In the genomic region with DNA sequence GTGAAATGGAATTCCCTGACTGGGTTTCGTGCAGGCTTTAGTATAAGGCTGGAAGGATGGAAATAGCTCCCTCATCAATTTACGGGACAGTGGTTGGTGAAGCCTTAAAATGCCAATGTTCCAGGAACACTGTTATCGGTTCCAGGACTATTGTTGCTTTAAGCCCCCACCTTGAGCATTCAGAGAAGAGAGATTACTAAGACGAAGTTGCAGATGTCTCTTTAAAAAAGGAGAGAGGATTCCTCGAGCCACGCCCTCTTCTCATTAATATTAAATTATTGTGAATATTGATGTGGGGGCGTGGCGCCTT, we compare ENCODE assay signal across 8 cellular contexts. TPM values are rescaled to one million over a fixed set of nuclear protein-coding genes. Genes with fewer than 3 reads are reported as not detected.
A peak's percentile ranks its signal among the peaks of the same experiment; 100 is the strongest.
DNase-seq lines count a peak whose midpoint lies in the region; ATAC-seq and TF ChIP-seq lines count a peak whose summit lies in the region.

No MANE protein-coding gene starts in this region.

- peaks cover 0 to 64% (median 5%) of the 10 kb centered on the region in 4 donors for H3K4me1 ChIP-seq in Peyer's patch
- peaks cover 66% of the 10 kb centered on the region for H3K4me1 ChIP-seq in skeletal muscle satellite cell (ENCODE audit: control insufficient read depth, insufficient read depth, low read length)

- TF ChIP-seq CTCF in GM13977 (IDR thresholded peaks at IDR 0.05; ENCODE audit: extremely low read depth, insufficient read depth, missing control alignments) (no peak), Peyer's patch (IDR thresholded peaks at IDR 0.05) (no peak), fibroblast of villous mesenchyme (IDR thresholded peaks at IDR 0.05; ENCODE audit: insufficient read depth, low read depth, low read length) (no peak)

- H3K36me3 ChIP-seq in Peyer's patch (no peaks in the 10 kb centered on the region), skeletal muscle satellite cell (ENCODE audit: insufficient read depth, low read length) (peaks cover 7% of the 10 kb centered on the region)

- H3K4me3 ChIP-seq in Peyer's patch, result peak overlapping the region; percentile 34 to 77 (median 60)
- H3K4me3 ChIP-seq in fibroblast of villous mesenchyme (ENCODE audit: low read depth, low read length), result peak overlapping the region; percentile 99
- H3K4me3 ChIP-seq in skeletal muscle satellite cell (ENCODE audit: low read length), result peak overlapping the region; percentile 87

- ATAC-seq in GM18909 (IDR thresholded peaks at IDR 0.05; ENCODE audit: poor library complexity, unreplicated experiment), result no peak
- ATAC-seq in HG03442 (IDR thresholded peaks at IDR 0.05; ENCODE audit: unreplicated experiment), result no peak

- no peak for TF ChIP-seq POLR2A in Peyer's patch (IDR thresholded peaks at IDR 0.05)

- intact Hi-C loops in posterior vena cava (cut with DNase I), result loop anchor here in 1 of 2 donors (5.0 kb wide), 1 partner anchor 35 kb away; no protein-coding TSS in a partner anchor

- DNase-seq in GM13977 (ENCODE audit: low spot score) (peak; percentile 79), Peyer's patch (peak in 1 of 3 donors; percentile 20), fibroblast of villous mesenchyme (ENCODE audit: low read depth) (peak; percentile 82), GM19238 (ENCODE audit: insufficient read length, low spot score) (no peak), posterior vena cava (ENCODE audit: low spot score) (no peak)

- H3K9me3 ChIP-seq in Peyer's patch (no peaks in the 10 kb centered on the region), skeletal muscle satellite cell (replicated peaks; ENCODE audit: low read length) (no peaks in the 10 kb centered on the region)

- peak overlapping the region; percentile 46 to 84 (median 75) for H3K27ac ChIP-seq in Peyer's patch

- H3K9ac ChIP-seq in skeletal muscle satellite cell (ENCODE audit: low read depth, low read length), result peak overlapping the region; percentile 89

- peak overlapping the region; percentile 90 for H3K4me2 ChIP-seq in skeletal muscle satellite cell (ENCODE audit: low read length)

- in situ Hi-C loops in GM13977 (cut with MboI; ENCODE audit: low pct_unique_long_range_greater_than_20kb, low sequenced_read_pairs, unreplicated experiment), result no loop called here

- H3K27me3 ChIP-seq in Peyer's patch (peaks cover 0 to 4% of the 10 kb centered on the region in 2 donors), skeletal muscle satellite cell (ENCODE audit: control insufficient read depth, insufficient read depth, low read length) (no peaks in the 10 kb centered on the region)

RNA-seq across cellular contexts. Expression of a gene that starts 0.2 kb away (rescaled TPM):
- total RNA-seq in Peyer's patch, result 10 to 100 TPM; 13.2 to 50.6 (median 30.3) TPM
- 40.6 and 66.7 TPM in 2 replicates for total RNA-seq in fibroblast of villous mesenchyme
- total RNA-seq in skeletal muscle satellite cell (2012; rRNA removed), result 10.4 and 18.6 TPM in 2 replicates
- 10 to 100 TPM; 14.3 to 25.8 TPM for total RNA-seq in posterior vena cava

Comparison
In these comparisons a context has a peak if more than half of its experiments do, and no peak if none do; other contexts are left out.
1. DNase-seq: peak in GM13977 (single experiment) and fibroblast of villous mesenchyme (single experiment); none in GM19238 (single experiment) and posterior vena cava (single experiment).
2. Peak in every context shown above with its lines, with median percentiles within 50 percentile points of each other: H3K4me3 ChIP-seq.